In genomic region chr11:90373971-90374370, GRCh38 we compare ENCODE assay signal across 19 cellular contexts.
DNase-seq lines count a peak whose midpoint lies in the region; ATAC-seq and TF ChIP-seq lines count a peak whose summit lies in the region.
"Had no signal": no experiment of that assay in that cellular context is flagged by ENCODE, and none has a peak within 500 bp of the region (broad histone marks: within the 10 kb centered on the region; RNA-seq: fewer than 3 reads in every experiment).

No MANE protein-coding gene starts in this region.

- TF ChIP-seq RAD21 in SK-N-SH (IDR thresholded peaks at IDR 0.05; ENCODE audit: low read length) = no peak

- H3K27ac ChIP-seq in SK-N-SH (ENCODE audit: low read depth in 2 of 2, low read length in 1 of 2) = no peak overlapping the region
- no peak overlapping the region for H3K27ac ChIP-seq in ovary
- H3K27ac ChIP-seq in PC-9 = no peak overlapping the region

- no peaks in the 10 kb centered on the region for H3K27me3 Mint-ChIP-seq in glutamatergic neuron (ENCODE audit: unreplicated experiment)

- TF ChIP-seq CTCF in SK-N-SH (IDR thresholded peaks at IDR 0.05) (peak; percentile 31; the same call in 1 of the 2 replicates), glutamatergic neuron (IDR thresholded peaks at IDR 0.05; ENCODE audit: partially characterized antibody, unreplicated experiment) (peak; percentile 24), ovary (IDR thresholded peaks at IDR 0.05) (no peak), PC-9 (conservative IDR thresholded peaks at IDR 0.05) (no peak)

- H3K36me3 ChIP-seq in SK-N-SH (replicated peaks in 1 of 2; ENCODE audit: control insufficient read depth in 1 of 2, insufficient read depth in 2 of 2, low read length in 1 of 2) (no peaks in the 10 kb centered on the region), ovary (no peaks in the 10 kb centered on the region), PC-9 (ENCODE audit: low read depth) (no peaks in the 10 kb centered on the region)

- H3K9ac ChIP-seq in SK-N-SH = no peak overlapping the region

- H3K4me2 ChIP-seq in SK-N-SH (no peak overlapping the region), PC-9 (no peak overlapping the region)

- ATAC-seq in SK-N-SH treated with all-trans-retinoic acid at 6 μM for 48 hours = no peak

- H3K36me3 Mint-ChIP-seq in glutamatergic neuron (ENCODE audit: unreplicated experiment) = no peaks in the 10 kb centered on the region

- H4K20me1 ChIP-seq in SK-N-SH (ENCODE audit: insufficient read depth) (no peaks in the 10 kb centered on the region), PC-9 (ENCODE audit: insufficient read depth) (no peaks in the 10 kb centered on the region)

- WGBS in SK-N-SH (ENCODE audit: low lambda C conversion rate) = 23% methylated on average over 2 of the region's 2 CpGs
- 76 to 91% (median 78%) methylated on average over 2 of the region's 2 CpGs for WGBS in ovary, 3 donors

- no peak overlapping the region for H3K4me3 Mint-ChIP-seq in glutamatergic neuron (ENCODE audit: unreplicated experiment)
- H3K4me3 Mint-ChIP-seq: T-helper 1 cell treated with Interleukin-12 subunit alpha and Interleukin-12 subunit beta and Interleukin-4 antibody, amounts not matched to agents 30 μg/mL and 1 μg/mL, for 36 hours had no signal

- H3K4me1 ChIP-seq in SK-N-SH (ENCODE audit: control insufficient read depth in 1 of 2, insufficient read depth in 2 of 2, low read depth in 1 of 2, low read length in 1 of 2) = no peaks in the 10 kb centered on the region
- H3K4me1 ChIP-seq in ovary (ENCODE audit: insufficient read depth) = no peaks in the 10 kb centered on the region
- no peaks in the 10 kb centered on the region for H3K4me1 ChIP-seq in PC-9 (replicated peaks; ENCODE audit: insufficient read depth)

- no peaks in the 10 kb centered on the region for H3K27me3 ChIP-seq in SK-N-SH (ENCODE audit: insufficient read depth)
- H3K27me3 ChIP-seq in ovary = no peaks in the 10 kb centered on the region
- no peaks in the 10 kb centered on the region for H3K27me3 ChIP-seq in PC-9 (ENCODE audit: insufficient read depth, low read depth)

- POLR2A ChIA-PET in SK-N-SH (lab: Yijun Ruan, JAX) (no interaction called here), PC-9 (lab: Charles Lee; ENCODE audit: unreplicated experiment) (no interaction called here)

- no peak overlapping the region for H3K4me3 ChIP-seq in SK-N-SH (ENCODE audit: low read depth in 2 of 2, low read length in 1 of 2)
- no peak overlapping the region for H3K4me3 ChIP-seq in ovary
- no peak overlapping the region for H3K4me3 ChIP-seq in PC-9

- H3F3A ChIP-seq in SK-N-SH (replicated peaks; ENCODE audit: insufficient read depth) (no peaks in the 10 kb centered on the region), PC-9 (ENCODE audit: insufficient read depth, low read depth) (no peaks in the 10 kb centered on the region)

- H3K79me2 ChIP-seq in SK-N-SH (ENCODE audit: insufficient read depth) (no peaks in the 10 kb centered on the region), PC-9 (ENCODE audit: low read depth) (no peaks in the 10 kb centered on the region)

- H3K9me2 ChIP-seq in SK-N-SH (no peaks in the 10 kb centered on the region), PC-9 (ENCODE audit: insufficient read depth) (no peaks in the 10 kb centered on the region)

- no peaks in the 10 kb centered on the region for H3K4me1 Mint-ChIP-seq in glutamatergic neuron (ENCODE audit: low read depth, unreplicated experiment)

- intact Hi-C loops in ovary (cut with DNase I) (no loop called here), PC-9 (cut with micrococcal nuclease; ENCODE audit: unreplicated experiment) (no loop called here)

- CTCF ChIA-PET in SK-N-SH (lab: Yijun Ruan, JAX) = interaction anchor here (1.1 kb wide), 1 partner anchor 11 kb away, joined by 3 read pairs; no protein-coding TSS in a partner anchor
- CTCF ChIA-PET in PC-9 (lab: Charles Lee) = no interaction called here

- BruUV-seq in PC-9 (replicated peaks; lab: Mats Ljungman, UMichigan) = no TSS peak

- H2AFZ ChIP-seq in SK-N-SH (ENCODE audit: low read depth) (no peak overlapping the region), PC-9 (no peak overlapping the region)

- no peak for DNase-seq in SK-N-SH
- DNase-seq in RKO (ENCODE audit: low spot score) = peak; percentile 16
- no peak for DNase-seq in glutamatergic neuron
- no peak for DNase-seq in erythroblast (lab: John Stamatoyannopoulos, UW)
- no peak for DNase-seq in ovary
- no peak for DNase-seq in activated T-cell treated with anti-CD3 and anti-CD28 coated beads, Interleukin-2, amount 50 U/mL, for 48 hours
- no peak for DNase-seq in PC-9
- DNase-seq: 8988T, C1 segment of cervical spinal cord, DMS 273 treated with DMSO at 0.1 percent for 48 hours, GF-D8, IMR-90, Kasumi-1, NCI-H187, NCI-H226, NCI-H526 treated with DMSO at 0.1 percent for 48 hours, Right ventricle myocardium superior had no signal

- TF ChIP-seq POLR2A in erythroblast (IDR thresholded peaks at IDR 0.05; ENCODE audit: low read length) = no peak
- no peak for TF ChIP-seq POLR2A in ovary (IDR thresholded peaks at IDR 0.05)

- H3K9me3 ChIP-seq in SK-N-SH (no peaks in the 10 kb centered on the region), ovary (no peaks in the 10 kb centered on the region), PC-9 (ENCODE audit: insufficient read depth, low read depth) (no peaks in the 10 kb centered on the region)

- TF ChIP-seq EP300 in SK-N-SH (IDR thresholded peaks at IDR 0.05; ENCODE audit: borderline replicate concordance in 1 of 2, low read depth in 1 of 2, low read length in 1 of 2) (no peak), ovary (IDR thresholded peaks at IDR 0.05) (no peak)

- H3K27ac Mint-ChIP-seq in glutamatergic neuron (ENCODE audit: unreplicated experiment) = no peak overlapping the region
- H3K27ac Mint-ChIP-seq: T-helper 1 cell treated with Interleukin-12 subunit alpha and Interleukin-12 subunit beta and Interleukin-4 antibody, amounts not matched to agents 30 μg/mL and 1 μg/mL, for 36 hours had no signal

- no peaks in the 10 kb centered on the region for H3K9me3 Mint-ChIP-seq in glutamatergic neuron (ENCODE audit: unreplicated experiment)
- H3K9me3 Mint-ChIP-seq: T-helper 1 cell treated with Interleukin-12 subunit alpha and Interleukin-12 subunit beta and Interleukin-4 antibody, amounts not matched to agents 30 μg/mL and 1 μg/mL, for 36 hours had no signal

TF ChIP-seq in SK-N-SH, 30 proteins besides CTCF, POLR2A, EP300 and RAD21 (continues in another document):
- TF ChIP-seq SMC3 (IDR thresholded peaks at IDR 0.05; ENCODE audit: low read depth, low read length) = no peak
- no peak for TF ChIP-seq USF2 (IDR thresholded peaks at IDR 0.05; ENCODE audit: borderline replicate concordance, low read depth, low read length)
- no peak for TF ChIP-seq NRF1 (IDR thresholded peaks at IDR 0.05; ENCODE audit: low read depth, low read length)
- no peak for TF ChIP-seq RFX5 (IDR thresholded peaks at IDR 0.05; ENCODE audit: low read length)
- TF ChIP-seq CHD2 (IDR thresholded peaks at IDR 0.05; ENCODE audit: low read length, partially characterized antibody) = no peak

TF ChIP-seq in SK-N-SH treated with all-trans-retinoic acid at 6 μM for 48 hours, 23 proteins besides CTCF, POLR2A, EP300 and RAD21:
- TF ChIP-seq GLIS3 (CRISPR knock-in tag; IDR thresholded peaks at IDR 0.05) = no peak
- no peak for TF ChIP-seq CSRNP3 (CRISPR knock-in tag; IDR thresholded peaks at IDR 0.05)
- TF ChIP-seq TOX (CRISPR knock-in tag; IDR thresholded peaks at IDR 0.05; ENCODE audit: borderline replicate concordance) = no peak
TF ChIP-seq in SK-N-SH treated with all-trans-retinoic acid at 6 μM for 48 hours: peak in this region for 0.

Comparison
In these comparisons a context has a peak if more than half of its experiments do, and no peak if none do; other contexts are left out.
1. CTCF ChIP-seq: peak in SK-N-SH (single experiment) and glutamatergic neuron (single experiment); none in ovary (0 of 3) and PC-9 (single experiment).